In genomic region chr10:72260588-72261322, GRCh38 we compare ENCODE assay signal across 1 cellular context.
A peak's percentile ranks its signal among the peaks of the same experiment; 100 is the strongest.
TF ChIP-seq lines count a peak whose summit lies in the region.

No MANE protein-coding gene starts in this region.

TF ChIP-seq in HepG2, 621 proteins besides CTCF, POLR2A, EP300 and RAD21 (continued from another document and continues in another):
- TF ChIP-seq ZNF317 (CRISPR knock-in tag; IDR thresholded peaks at IDR 0.05) (no peak), ZNF552 (CRISPR knock-in tag; IDR thresholded peaks at IDR 0.05; ENCODE audit: borderline replicate concordance) (no peak), SP1 (IDR thresholded peaks at IDR 0.05) (no peak; the same call in 1 of the 2 replicates), SP1 (CRISPR knock-in tag; IDR thresholded peaks at IDR 0.05) (peak; percentile 95), ZNF605 (CRISPR knock-in tag; IDR thresholded peaks at IDR 0.05) (peak; percentile 48; the same call in 1 of the 2 replicates), ZFYVE20 (CRISPR knock-in tag; IDR thresholded peaks at IDR 0.05; ENCODE audit: borderline replicate concordance, low read depth) (no peak), NFE2L2 (IDR thresholded peaks at IDR 0.05; ENCODE audit: low read length) (no peak), BCL6 (CRISPR knock-in tag; IDR thresholded peaks at IDR 0.05) (peak; percentile 73; the same call in 1 of the 2 replicates), DZIP1 (CRISPR knock-in tag; IDR thresholded peaks at IDR 0.05) (no peak), ZNF292 (CRISPR knock-in tag; IDR thresholded peaks at IDR 0.05; ENCODE audit: borderline replicate concordance, low read depth) (peak; percentile 53; the same call in 1 of the 2 replicates), THAP9 (CRISPR knock-in tag; IDR thresholded peaks at IDR 0.05; ENCODE audit: borderline replicate concordance) (peak; percentile 65), TBL1XR1 (IDR thresholded peaks at IDR 0.05; ENCODE audit: borderline replicate concordance, low read length, partially characterized antibody) (no peak), ZFP36L1 (CRISPR knock-in tag; IDR thresholded peaks at IDR 0.05) (peak; percentile 70; the same call in 1 of the 2 replicates), MATR3 (CRISPR knock-in tag; IDR thresholded peaks at IDR 0.05) (no peak), MED1 (CRISPR knock-in tag; IDR thresholded peaks at IDR 0.05) (peak; percentile 87), ZNF850 (CRISPR knock-in tag; conservative IDR thresholded peaks at IDR 0.05) (no peak), THYN1 (CRISPR knock-in tag; IDR thresholded peaks at IDR 0.05; ENCODE audit: borderline replicate concordance, low read depth) (no peak), MLX (CRISPR knock-in tag; IDR thresholded peaks at IDR 0.05) (0 out of 2 replicates have a peak, but pooled peaks have one; percentile 2), PHF8 (CRISPR knock-in tag; IDR thresholded peaks at IDR 0.05) (peak; percentile 46), ZNF619 (CRISPR knock-in tag; IDR thresholded peaks at IDR 0.05) (peak; percentile 32; the same call in 1 of the 2 replicates), FOXP1 (IDR thresholded peaks at IDR 0.05) (no peak), FOXP1 (CRISPR knock-in tag; IDR thresholded peaks at IDR 0.05) (peak; percentile 26; the same call in 1 of the 2 replicates), KAT8 (CRISPR knock-in tag; IDR thresholded peaks at IDR 0.05) (peak; percentile 66), SMYD3 (CRISPR knock-in tag; IDR thresholded peaks at IDR 0.05) (no peak), TARDBP (CRISPR knock-in tag; IDR thresholded peaks at IDR 0.05) (peak; percentile 87), ZNF17 (CRISPR knock-in tag; IDR thresholded peaks at IDR 0.05) (no peak), ZFP90 (CRISPR knock-in tag; IDR thresholded peaks at IDR 0.05; ENCODE audit: borderline replicate concordance) (no peak; the same call in 1 of the 2 replicates), MEIS2 (CRISPR knock-in tag; IDR thresholded peaks at IDR 0.05) (peak; percentile 20; the same call in 1 of the 2 replicates), CBX2 (IDR thresholded peaks at IDR 0.05; ENCODE audit: low read depth, low read length) (no peak), CBX2 (CRISPR knock-in tag; IDR thresholded peaks at IDR 0.05; ENCODE audit: low read depth) (no peak), SATB2 (CRISPR knock-in tag; IDR thresholded peaks at IDR 0.05) (no peak), ZNF740 (CRISPR knock-in tag; IDR thresholded peaks at IDR 0.05) (peak; percentile 91), ZNF816 (CRISPR knock-in tag; IDR thresholded peaks at IDR 0.05; ENCODE audit: borderline replicate concordance) (peak; percentile 48; the same call in 1 of the 2 replicates), FLYWCH1 (CRISPR knock-in tag; IDR thresholded peaks at IDR 0.05) (no peak), FOXA3 (CRISPR knock-in tag; IDR thresholded peaks at IDR 0.05) (peak; percentile 53), MAX (IDR thresholded peaks at IDR 0.05) (peak; percentile 90), MXI1 (IDR thresholded peaks at IDR 0.05; ENCODE audit: borderline replicate concordance, low read depth, low read length) (peak; percentile 37; the same call in 1 of the 3 replicates), ZNF382 (CRISPR knock-in tag; IDR thresholded peaks at IDR 0.05; ENCODE audit: borderline replicate concordance) (no peak), ZFP82 (CRISPR knock-in tag; IDR thresholded peaks at IDR 0.05; ENCODE audit: borderline replicate concordance) (peak; percentile 75; the same call in 1 of the 2 replicates), ZNF280D (CRISPR knock-in tag; IDR thresholded peaks at IDR 0.05) (peak; percentile 66; the same call in 1 of the 2 replicates), NCOR1 (IDR thresholded peaks at IDR 0.05; ENCODE audit: borderline replicate concordance, low read length) (peak; percentile 58; the same call in 1 of the 2 replicates), DR1 (CRISPR knock-in tag; IDR thresholded peaks at IDR 0.05) (no peak), SAP130 (CRISPR knock-in tag; IDR thresholded peaks at IDR 0.05; ENCODE audit: low read depth) (peak; percentile 80)
- TF ChIP-seq, protein P1, sequence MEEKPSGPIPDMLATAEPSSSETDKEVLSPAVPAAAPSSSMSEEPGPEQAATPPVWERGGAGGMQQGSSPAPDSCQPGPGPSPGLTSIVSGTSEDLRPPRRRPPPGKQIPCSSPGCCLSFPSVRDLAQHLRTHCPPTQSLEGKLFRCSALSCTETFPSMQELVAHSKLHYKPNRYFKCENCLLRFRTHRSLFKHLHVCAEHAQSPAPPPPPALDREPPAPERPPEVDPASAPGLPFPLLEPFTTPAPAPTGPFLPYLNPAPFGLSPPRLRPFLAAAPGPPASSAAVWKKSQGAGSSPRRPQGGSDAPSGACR (CRISPR knock-in tag; IDR thresholded peaks at IDR 0.05): peak; percentile 81
- TF ChIP-seq, protein P2, sequence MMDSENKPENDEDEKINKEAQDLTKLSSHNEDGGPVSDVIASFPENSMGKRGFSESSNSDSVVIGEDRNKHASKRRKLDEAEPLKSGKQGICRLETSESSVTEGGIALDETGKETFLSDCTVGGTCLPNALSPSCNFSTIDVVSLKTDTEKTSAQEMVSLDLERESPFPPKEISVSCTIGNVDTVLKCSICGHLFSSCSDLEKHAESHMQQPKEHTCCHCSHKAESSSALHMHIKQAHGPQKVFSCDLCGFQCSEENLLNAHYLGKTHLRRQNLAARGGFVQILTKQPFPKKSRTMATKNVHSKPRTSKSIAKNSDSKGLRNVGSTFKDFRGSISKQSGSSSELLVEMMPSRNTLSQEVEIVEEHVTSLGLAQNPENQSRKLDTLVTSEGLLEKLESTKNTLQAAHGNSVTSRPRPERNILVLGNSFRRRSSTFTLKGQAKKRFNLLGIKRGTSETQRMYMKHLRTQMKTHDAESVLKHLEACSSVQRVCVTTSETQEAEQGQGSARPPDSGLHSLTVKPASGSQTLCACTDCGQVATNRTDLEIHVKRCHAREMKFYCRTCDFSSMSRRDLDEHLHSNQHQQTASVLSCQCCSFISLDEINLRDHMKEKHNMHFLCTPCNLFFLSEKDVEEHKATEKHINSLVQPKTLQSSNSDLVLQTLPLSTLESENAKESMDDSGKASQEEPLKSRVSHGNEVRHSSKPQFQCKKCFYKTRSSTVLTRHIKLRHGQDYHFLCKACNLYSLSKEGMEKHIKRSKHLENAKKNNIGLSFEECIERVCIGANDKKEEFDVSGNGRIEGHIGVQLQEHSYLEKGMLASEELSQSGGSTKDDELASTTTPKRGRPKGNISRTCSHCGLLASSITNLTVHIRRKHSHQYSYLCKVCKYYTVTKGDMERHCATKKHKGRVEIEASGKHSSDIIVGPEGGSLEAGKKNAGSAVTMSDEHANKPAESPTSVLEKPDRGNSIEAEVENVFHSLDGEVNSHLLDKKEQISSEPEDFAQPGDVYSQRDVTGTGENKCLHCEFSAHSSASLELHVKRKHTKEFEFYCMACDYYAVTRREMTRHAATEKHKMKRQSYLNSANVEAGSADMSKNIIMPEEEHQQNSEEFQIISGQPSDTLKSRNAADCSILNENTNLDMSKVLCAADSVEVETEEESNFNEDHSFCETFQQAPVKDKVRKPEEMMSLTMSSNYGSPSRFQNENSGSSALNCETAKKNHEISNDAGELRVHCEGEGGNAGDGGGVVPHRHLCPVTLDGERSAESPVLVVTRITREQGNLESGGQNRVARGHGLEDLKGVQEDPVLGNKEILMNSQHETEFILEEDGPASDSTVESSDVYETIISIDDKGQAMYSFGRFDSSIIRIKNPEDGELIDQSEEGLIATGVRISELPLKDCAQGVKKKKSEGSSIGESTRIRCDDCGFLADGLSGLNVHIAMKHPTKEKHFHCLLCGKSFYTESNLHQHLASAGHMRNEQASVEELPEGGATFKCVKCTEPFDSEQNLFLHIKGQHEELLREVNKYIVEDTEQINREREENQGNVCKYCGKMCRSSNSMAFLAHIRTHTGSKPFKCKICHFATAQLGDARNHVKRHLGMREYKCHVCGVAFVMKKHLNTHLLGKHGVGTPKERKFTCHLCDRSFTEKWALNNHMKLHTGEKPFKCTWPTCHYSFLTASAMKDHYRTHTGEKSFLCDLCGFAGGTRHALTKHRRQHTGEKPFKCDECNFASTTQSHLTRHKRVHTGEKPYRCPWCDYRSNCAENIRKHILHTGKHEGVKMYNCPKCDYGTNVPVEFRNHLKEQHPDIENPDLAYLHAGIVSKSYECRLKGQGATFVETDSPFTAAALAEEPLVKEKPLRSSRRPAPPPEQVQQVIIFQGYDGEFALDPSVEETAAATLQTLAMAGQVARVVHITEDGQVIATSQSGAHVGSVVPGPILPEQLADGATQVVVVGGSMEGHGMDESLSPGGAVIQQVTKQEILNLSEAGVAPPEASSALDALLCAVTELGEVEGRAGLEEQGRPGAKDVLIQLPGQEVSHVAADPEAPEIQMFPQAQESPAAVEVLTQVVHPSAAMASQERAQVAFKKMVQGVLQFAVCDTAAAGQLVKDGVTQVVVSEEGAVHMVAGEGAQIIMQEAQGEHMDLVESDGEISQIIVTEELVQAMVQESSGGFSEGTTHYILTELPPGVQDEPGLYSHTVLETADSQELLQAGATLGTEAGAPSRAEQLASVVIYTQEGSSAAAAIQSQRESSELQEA (CRISPR knock-in tag; IDR thresholded peaks at IDR 0.05; ENCODE audit: not compliant biosample characterization): peak; percentile 15
